Comparison of ENCODE assay signal across 15 cellular contexts in genomic region chr4:113327513-113327912, GRCh38.
DNase-seq lines count a peak whose midpoint lies in the region; ATAC-seq and TF ChIP-seq lines count a peak whose summit lies in the region.
"Had no signal": no experiment of that assay in that cellular context is flagged by ENCODE, and none has a peak within 500 bp of the region (broad histone marks: within the 10 kb centered on the region; RNA-seq: fewer than 3 reads in every experiment).

No MANE protein-coding gene starts in this region.

- no peaks in the 10 kb centered on the region for H3K27me3 ChIP-seq in suprapubic skin

- no peak for TF ChIP-seq CTCF in choroid plexus epithelial cell (conservative IDR thresholded peaks at IDR 0.05; ENCODE audit: low read depth, low read length)
- TF ChIP-seq CTCF in suprapubic skin (IDR thresholded peaks at IDR 0.05) = no peak

- H3K27ac ChIP-seq in suprapubic skin = no peak overlapping the region

- H3K9me3 ChIP-seq in suprapubic skin = no peaks in the 10 kb centered on the region

- DNase-seq in ELR (ENCODE audit: low read depth) = peak; percentile 12
- DNase-seq in choroid plexus epithelial cell (ENCODE audit: low read depth) = peak; percentile 5
- peak; percentile 69 for DNase-seq in renal cortical epithelial cell (ENCODE audit: low read depth)
- DNase-seq in activated gamma-delta T cell treated with Interleukin-2 at 50 U/mL for 16 hours = no peak
- DNase-seq in activated T-cell treated with anti-CD3 and anti-CD28 coated beads, Interleukin-2, amount 50 U/mL, for 1 hour = no peak
- DNase-seq in suprapubic skin (ENCODE audit: low spot score in 2 of 2) = no peak
- DNase-seq: activated naive CD8-positive, alpha-beta T cell treated with anti-CD3 and anti-CD28 coated beads, Interleukin-2, amount 10 ng/mL, durations not matched to agents 7 days and 5 days; CD4-positive, CD25-positive, alpha-beta regulatory T cell; GDM1; hippocampal formation; natural killer cell; NK-92 treated with Interleukin-12 subunit alpha and Interleukin-12 subunit beta, amount 100 ng/mL, for 24 hours; retina; stimulated activated naive B cell treated with anti-CD40 and anti-IgM and Interleukin-4, amounts not matched to agents 10 μg/mL and 1 μg/mL and 100 μg/mL, for 72 hours had no signal

- H3K4me3 ChIP-seq in choroid plexus epithelial cell (ENCODE audit: low read depth, low read length) = no peak overlapping the region
- H3K4me3 ChIP-seq in suprapubic skin = no peak overlapping the region

- TF ChIP-seq EP300 in suprapubic skin (IDR thresholded peaks at IDR 0.05) = no peak

- no peak for TF ChIP-seq POLR2A in suprapubic skin (IDR thresholded peaks at IDR 0.05)

- ATAC-seq in HG03432 (IDR thresholded peaks at IDR 0.05; ENCODE audit: unreplicated experiment) = peak; percentile 52
- ATAC-seq: natural killer cell; stimulated activated naive B cell treated with anti-CD40 and anti-IgM and Interleukin-4, amounts not matched to agents 10 μg/mL and 1 μg/mL and 100 μg/mL, for 72 hours had no signal

- WGBS in suprapubic skin = 80% methylated on average over 3 of the region's 3 CpGs

- H3K4me1 ChIP-seq in suprapubic skin = no peaks in the 10 kb centered on the region

- H3K36me3 ChIP-seq in suprapubic skin = no peaks in the 10 kb centered on the region

Comparison
In these comparisons a context has a peak if more than half of its experiments do, and no peak if none do; other contexts are left out.
1. DNase-seq: peak in ELR (single experiment), choroid plexus epithelial cell (single experiment) and renal cortical epithelial cell (single experiment); none in activated gamma-delta T cell treated with Interleukin-2 at 50 U/mL for 16 hours (single experiment), activated T-cell treated with anti-CD3 and anti-CD28 coated beads, Interleukin-2, amount 50 U/mL, for 1 hour (single experiment) and suprapubic skin (0 of 2).